In the genomic region with DNA sequence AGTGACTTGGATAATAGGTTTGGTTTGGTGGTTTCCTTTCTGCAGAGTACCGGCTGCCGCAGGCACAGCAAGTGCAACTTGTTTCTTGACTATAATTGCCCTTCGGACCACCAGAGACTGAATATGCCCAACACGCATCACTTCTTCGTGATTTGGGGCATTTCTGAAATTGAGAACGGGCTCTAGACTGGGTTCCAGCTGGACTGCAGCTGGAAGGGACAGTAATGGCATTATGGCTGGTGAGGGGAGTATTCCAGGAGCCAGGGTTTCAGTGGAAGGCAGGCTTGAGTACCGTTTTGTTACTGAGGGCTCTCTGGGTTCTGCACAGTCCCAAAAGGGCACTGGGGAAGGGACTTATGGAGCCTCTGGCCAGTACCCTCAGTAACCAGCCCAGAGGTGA, we compare ENCODE assay signal across 12 cellular contexts. TPM values are rescaled to one million over a fixed set of nuclear protein-coding genes. Genes with fewer than 3 reads are reported as not detected.
DNase-seq lines count a peak whose midpoint lies in the region; ATAC-seq and TF ChIP-seq lines count a peak whose summit lies in the region.
"Had no signal": no experiment of that assay in that cellular context is flagged by ENCODE, and none has a peak within 500 bp of the region (broad histone marks: within the 10 kb centered on the region; RNA-seq: fewer than 3 reads in every experiment).

No MANE protein-coding gene starts in this region.

- H3K4me1 ChIP-seq in hepatocyte (ENCODE audit: insufficient read depth) (peaks cover 28% of the 10 kb centered on the region), stomach smooth muscle (ENCODE audit: control insufficient read depth, insufficient read depth, low read length) (peaks cover 86% of the 10 kb centered on the region)

- H3K9me2 ChIP-seq in hepatocyte (replicated peaks; ENCODE audit: insufficient read depth), result no peaks in the 10 kb centered on the region

- H3K36me3 Mint-ChIP-seq in activated CD8-positive, alpha-beta memory T cell treated with anti-CD3 and anti-CD28 coated beads, Interleukin-2, amount 10 ng/mL, durations not matched to agents 7 days and 5 days, result peaks cover 12% of the 10 kb centered on the region
- peaks cover 9% of the 10 kb centered on the region for H3K36me3 Mint-ChIP-seq in activated CD4-positive, alpha-beta memory T cell treated with anti-CD3 and anti-CD28 coated beads for 36 hours

- H4K20me1 ChIP-seq in hepatocyte (ENCODE audit: insufficient read depth, poor library complexity, severe bottlenecking), result peaks cover 6% of the 10 kb centered on the region

- WGBS in hepatocyte (ENCODE audit: low lambda C conversion rate, missing lambda C conversion rate), result 96% methylated on average over 7 of the region's 7 CpGs

- H3K36me3 ChIP-seq in hepatocyte (replicated peaks; ENCODE audit: insufficient read depth, low read depth), result no peaks in the 10 kb centered on the region
- peaks cover 14 to 31% of the 10 kb centered on the region in 2 donors for H3K36me3 ChIP-seq in stomach smooth muscle (ENCODE audit: control insufficient read depth in 2 of 2, insufficient read depth in 2 of 2, low read length in 2 of 2)

- H3K9ac ChIP-seq in stomach smooth muscle (ENCODE audit: low read length in 2 of 2), result no peak overlapping the region

- H3K4me3 Mint-ChIP-seq in activated CD8-positive, alpha-beta memory T cell treated with anti-CD3 and anti-CD28 coated beads, Interleukin-2, amount 10 ng/mL, durations not matched to agents 7 days and 5 days, result peak overlapping the region; percentile 50
- no peak overlapping the region for H3K4me3 Mint-ChIP-seq in activated CD4-positive, alpha-beta memory T cell treated with anti-CD3 and anti-CD28 coated beads for 36 hours

- CTCF ChIA-PET in activated CD8-positive, alpha-beta memory T cell treated with anti-CD3 and anti-CD28 coated beads, Interleukin-2, amount 10 ng/mL, durations not matched to agents 7 days and 5 days (lab: Charles Lee), result interaction anchor here (0.8 to 2.4 kb wide), 11 partner anchors 8 to 328 kb away, joined by 3 to 21 read pairs (median 6); partner anchors contain the start of genes DSTN and RRBP1
- CTCF ChIA-PET in activated CD4-positive, alpha-beta memory T cell treated with anti-CD3 and anti-CD28 coated beads for 36 hours (lab: Charles Lee), result interaction anchor here (0.6 to 2.1 kb wide), 9 partner anchors 20 to 288 kb away, joined by 3 to 12 read pairs (median 4); partner anchors contain the start of gene RRBP1

- H3K4me3 ChIP-seq in hepatocyte (no peak overlapping the region), stomach smooth muscle (ENCODE audit: low read length in 2 of 2) (no peak overlapping the region)
- H3K4me3 ChIP-seq: MG63 had no signal

- DNase-seq in activated CD8-positive, alpha-beta memory T cell treated with anti-CD3 and anti-CD28 coated beads, Interleukin-2, amount 10 ng/mL, durations not matched to agents 7 days and 5 days, result peak; percentile 46
- no peak for DNase-seq in activated CD8-positive, alpha-beta memory T cell treated with anti-CD3 and anti-CD28 coated beads, Interleukin-2, amount 50 U/mL, for 48 hours
- peak; percentile 7 for DNase-seq in activated CD4-positive, alpha-beta memory T cell treated with anti-CD3 and anti-CD28 coated beads for 36 hours
- no peak for DNase-seq in hepatocyte (ENCODE audit: low spot score)
- no peak for DNase-seq in NCI-H1092 treated with DMSO at 0.1 percent for 48 hours (lab: John Stamatoyannopoulos, UW)
- DNase-seq in AML-193 (lab: John Stamatoyannopoulos, UW), result no peak
- DNase-seq in NCI-H748 treated with DMSO at 0.1 percent for 48 hours (lab: John Stamatoyannopoulos, UW), result no peak
- DNase-seq: EL, MG63, NCI-H226, nucleus accumbens had no signal

- H3K9me3 ChIP-seq in hepatocyte (ENCODE audit: low read depth) (no peaks in the 10 kb centered on the region), stomach smooth muscle (ENCODE audit: control insufficient read depth in 2 of 2, low read length in 2 of 2) (no peaks in the 10 kb centered on the region)
- H3K9me3 ChIP-seq: MG63 had no signal

- H3K4me2 ChIP-seq in hepatocyte, result no peak overlapping the region

- H3K27me3 ChIP-seq in hepatocyte (no peaks in the 10 kb centered on the region), stomach smooth muscle (ENCODE audit: control insufficient read depth in 1 of 2, insufficient read depth in 2 of 2, low read length in 2 of 2) (no peaks in the 10 kb centered on the region)
- H3K27me3 ChIP-seq: MG63 had no signal

- no peak for TF ChIP-seq CTCF in hepatocyte (IDR thresholded peaks at IDR 0.05; ENCODE audit: poor library complexity)

- intact Hi-C loops in activated CD4-positive, alpha-beta memory T cell treated with anti-CD3 and anti-CD28 coated beads for 36 hours (cut with micrococcal nuclease), result loop anchor here (1.0 to 5.0 kb wide), 2 partner anchors 39 to 382 kb away; no protein-coding TSS in a partner anchor

- H3K4me1 Mint-ChIP-seq in activated CD8-positive, alpha-beta memory T cell treated with anti-CD3 and anti-CD28 coated beads, Interleukin-2, amount 10 ng/mL, durations not matched to agents 7 days and 5 days, result peaks cover 46% of the 10 kb centered on the region
- H3K4me1 Mint-ChIP-seq in activated CD4-positive, alpha-beta memory T cell treated with anti-CD3 and anti-CD28 coated beads for 36 hours (ENCODE audit: low read depth), result peaks cover 38% of the 10 kb centered on the region

- H3K27me3 Mint-ChIP-seq in activated CD8-positive, alpha-beta memory T cell treated with anti-CD3 and anti-CD28 coated beads, Interleukin-2, amount 10 ng/mL, durations not matched to agents 7 days and 5 days, result no peaks in the 10 kb centered on the region
- H3K27me3 Mint-ChIP-seq in activated CD4-positive, alpha-beta memory T cell treated with anti-CD3 and anti-CD28 coated beads for 36 hours, result no peaks in the 10 kb centered on the region

- POLR2A ChIA-PET in activated CD4-positive, alpha-beta memory T cell treated with anti-CD3 and anti-CD28 coated beads for 36 hours (lab: Charles Lee), result interaction anchor here (1.1 to 1.5 kb wide), 3 partner anchors 40 to 104 kb away, joined by 3 to 5 read pairs (median 3); partner anchors contain the start of gene DSTN

- H3K27ac ChIP-seq in hepatocyte, result peak overlapping the region; percentile 15
- H3K27ac ChIP-seq in stomach smooth muscle (ENCODE audit: low read length), result peak overlapping the region; percentile 90

- peaks cover 14% of the 10 kb centered on the region for H3K79me2 ChIP-seq in hepatocyte

- H3K9me3 Mint-ChIP-seq in activated CD8-positive, alpha-beta memory T cell treated with anti-CD3 and anti-CD28 coated beads, Interleukin-2, amount 10 ng/mL, durations not matched to agents 7 days and 5 days (ENCODE audit: low read depth), result no peaks in the 10 kb centered on the region
- no peaks in the 10 kb centered on the region for H3K9me3 Mint-ChIP-seq in activated CD4-positive, alpha-beta memory T cell treated with anti-CD3 and anti-CD28 coated beads for 36 hours

- H2AFZ ChIP-seq in hepatocyte, result no peak overlapping the region

- H3K27ac Mint-ChIP-seq in activated CD8-positive, alpha-beta memory T cell treated with anti-CD3 and anti-CD28 coated beads, Interleukin-2, amount 10 ng/mL, durations not matched to agents 7 days and 5 days, result peak overlapping the region; percentile 96
- H3K27ac Mint-ChIP-seq in activated CD4-positive, alpha-beta memory T cell treated with anti-CD3 and anti-CD28 coated beads for 36 hours, result peak overlapping the region; percentile 76

- no peak for ATAC-seq in activated CD8-positive, alpha-beta memory T cell treated with anti-CD3 and anti-CD28 coated beads, Interleukin-2, amount 10 ng/mL, durations not matched to agents 7 days and 5 days

RNA-seq across cellular contexts. Expression of gene DSTN, which starts 40.1 kb away (rescaled TPM):
- total RNA-seq in activated CD8-positive, alpha-beta memory T cell treated with anti-CD3 and anti-CD28 coated beads, Interleukin-2, amount 10 ng/mL, durations not matched to agents 7 days and 5 days, result 10 to 100 TPM; 55.8 to 78.3 TPM
- total RNA-seq in activated CD4-positive, alpha-beta memory T cell treated with anti-CD3 and anti-CD28 coated beads for 36 hours, result 10 to 100 TPM; 91.2 to 94.3 TPM
- total RNA-seq in hepatocyte, result 315 and 342 TPM in 2 replicates
- 352 and 369 TPM in 2 replicates for polyA plus RNA-seq in hepatocyte

Comparison
In these comparisons a context has a peak if more than half of its experiments do, and no peak if none do; other contexts are left out.
1. DNase-seq: peak in activated CD8-positive, alpha-beta memory T cell treated with anti-CD3 and anti-CD28 coated beads, Interleukin-2, amount 10 ng/mL, durations not matched to agents 7 days and 5 days (single experiment) and activated CD4-positive, alpha-beta memory T cell treated with anti-CD3 and anti-CD28 coated beads for 36 hours (single experiment); none in activated CD8-positive, alpha-beta memory T cell treated with anti-CD3 and anti-CD28 coated beads, Interleukin-2, amount 50 U/mL, for 48 hours (single experiment), hepatocyte (single experiment), NCI-H1092 treated with DMSO at 0.1 percent for 48 hours (single experiment), AML-193 (0 of 2) and NCI-H748 treated with DMSO at 0.1 percent for 48 hours (single experiment).